ENCODE assay signal across 1 cellular context in genomic region chr5:172874647-172875371, GRCh38.
TF ChIP-seq lines count a peak whose summit lies in the region.

No MANE protein-coding gene starts in this region.

TF ChIP-seq in GM23338, 12 proteins besides CTCF, POLR2A, EP300 and RAD21 (continued from another document):
- TF ChIP-seq ZNF462 (CRISPR knock-in tag; IDR thresholded peaks at IDR 0.05) (no peak), ETS1 (IDR thresholded peaks at IDR 0.05) (no peak), CREB1 (CRISPR knock-in tag; IDR thresholded peaks at IDR 0.05; ENCODE audit: low read depth) (no peak)
